Comparison of ENCODE assay signal across 8 cellular contexts in the genomic region with DNA sequence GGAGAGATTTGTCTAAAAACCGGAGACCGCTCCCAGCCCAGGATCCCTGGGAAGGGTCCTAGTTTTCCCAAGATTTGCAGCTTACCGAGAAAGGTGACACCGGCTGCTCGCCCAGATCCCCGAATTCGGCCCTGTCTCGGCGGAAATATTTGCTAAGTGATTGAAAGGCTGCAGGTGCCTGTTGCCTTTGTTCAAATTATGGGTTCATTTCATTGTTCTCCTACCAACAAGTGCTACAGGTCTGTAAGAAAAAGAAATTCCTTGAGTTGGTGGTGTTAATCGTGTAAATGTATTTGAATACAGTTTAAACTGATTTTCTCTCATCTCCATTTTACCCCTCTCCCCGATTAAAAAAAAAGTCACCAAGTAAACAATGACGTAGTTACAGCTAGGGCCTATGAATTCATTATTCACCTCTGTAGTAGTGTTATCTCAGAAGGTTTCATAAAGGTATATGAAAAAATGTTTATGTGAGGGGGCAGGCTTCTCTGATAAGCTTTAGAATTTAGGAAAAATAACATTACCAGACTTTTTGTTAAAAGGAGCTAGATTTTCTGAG. TPM values are rescaled to one million over a fixed set of nuclear protein-coding genes. Genes with fewer than 3 reads are reported as not detected.
DNase-seq lines count a peak whose midpoint lies in the region; ATAC-seq lines count a peak whose summit lies in the region.

No MANE protein-coding gene starts in this region.

- peak overlapping the region; percentile 86 for H3K27ac ChIP-seq in adipose tissue (ENCODE audit: low read depth, low read length)

- no peaks in the 10 kb centered on the region for H3K36me3 Mint-ChIP-seq in immature natural killer cell
- H3K36me3 Mint-ChIP-seq in stimulated activated effector memory CD8-positive, alpha-beta T cell treated with anti-CD3 and anti-CD28 coated beads, Interleukin-12 subunit alpha, Interleukin-12 subunit beta, amount 100 ng/mL, for 72 hours, result no peaks in the 10 kb centered on the region

- peak; percentile 42 for ATAC-seq in stimulated activated effector memory CD8-positive, alpha-beta T cell treated with anti-CD3 and anti-CD28 coated beads, Interleukin-12 subunit alpha, Interleukin-12 subunit beta, amount 100 ng/mL, for 72 hours
- no peak for ATAC-seq in HG03097 (IDR thresholded peaks at IDR 0.05; ENCODE audit: low FRiP score, unreplicated experiment)

- H3K4me1 Mint-ChIP-seq in immature natural killer cell, result peaks cover 34 to 40% of the 10 kb centered on the region in 2 donors
- H3K4me1 Mint-ChIP-seq in stimulated activated effector memory CD8-positive, alpha-beta T cell treated with anti-CD3 and anti-CD28 coated beads, Interleukin-12 subunit alpha, Interleukin-12 subunit beta, amount 100 ng/mL, for 72 hours, result peaks cover 31% of the 10 kb centered on the region

- no peaks in the 10 kb centered on the region for H3K9me3 Mint-ChIP-seq in immature natural killer cell
- no peaks in the 10 kb centered on the region for H3K9me3 Mint-ChIP-seq in stimulated activated effector memory CD8-positive, alpha-beta T cell treated with anti-CD3 and anti-CD28 coated beads, Interleukin-12 subunit alpha, Interleukin-12 subunit beta, amount 100 ng/mL, for 72 hours

- 1 to 3% (median 1%) methylated on average over 12 of the region's 12 CpGs for WGBS in adipose tissue, 3 donors

- peak overlapping the region; percentile 54 to 76 (median 68) for H3K27ac Mint-ChIP-seq in immature natural killer cell
- peak overlapping the region; percentile 91 for H3K27ac Mint-ChIP-seq in stimulated activated effector memory CD8-positive, alpha-beta T cell treated with anti-CD3 and anti-CD28 coated beads, Interleukin-12 subunit alpha, Interleukin-12 subunit beta, amount 100 ng/mL, for 72 hours

- H3K27me3 Mint-ChIP-seq in immature natural killer cell (ENCODE audit: low read depth in 3 of 3), result peaks cover 0 to 4% (median 0%) of the 10 kb centered on the region in 3 donors

- DNase-seq in NCI-H1436 (lab: John Stamatoyannopoulos, UW) (peak; percentile 46), NCI-H1436 treated with DMSO at 0.1 percent for 48 hours (lab: John Stamatoyannopoulos, UW) (no peak), NCI-H1417 treated with DMSO at 0.1 percent for 48 hours (lab: John Stamatoyannopoulos, UW) (peak; percentile 27), immature natural killer cell (peak in 1 of 3 donors; percentile 20), iPS-NIHi7 (ENCODE audit: extremely low spot score) (no peak)
- DNase-seq in stimulated activated effector memory CD8-positive, alpha-beta T cell treated with anti-CD3 and anti-CD28 coated beads, Interleukin-12 subunit alpha, Interleukin-12 subunit beta, amount 100 ng/mL, for 72 hours (ENCODE audit: low spot score in 2 of 2), result no peak

- peak overlapping the region; percentile 75 to 88 (median 85) for H3K4me3 Mint-ChIP-seq in immature natural killer cell
- peak overlapping the region; percentile 81 for H3K4me3 Mint-ChIP-seq in stimulated activated effector memory CD8-positive, alpha-beta T cell treated with anti-CD3 and anti-CD28 coated beads, Interleukin-12 subunit alpha, Interleukin-12 subunit beta, amount 100 ng/mL, for 72 hours

RNA-seq across cellular contexts. Expression of a gene that starts 1.0 kb away (rescaled TPM):
- polyA plus RNA-seq in adipose tissue, result 10 to 100 TPM in 2 of 3 donors, 1 to 10 TPM in 1; 5.2 to 15.0 (median 13.9) TPM
- polyA plus RNA-seq in immature natural killer cell, result 1 to 10 TPM; 4.1 to 8.2 (median 5.2) TPM

RNA-seq across cellular contexts. Expression of a gene that starts 56.4 kb away (rescaled TPM):
- polyA plus RNA-seq in adipose tissue, result 10 to 100 TPM; 14.7 to 39.5 (median 31.1) TPM
- 10 to 100 TPM; 13.4 to 37.4 (median 16.0) TPM for polyA plus RNA-seq in immature natural killer cell

Comparison
In these comparisons a context has a peak if more than half of its experiments do, and no peak if none do; other contexts are left out.
1. DNase-seq: peak in NCI-H1436 (single experiment) and NCI-H1417 treated with DMSO at 0.1 percent for 48 hours (single experiment); none in NCI-H1436 treated with DMSO at 0.1 percent for 48 hours (single experiment), stimulated activated effector memory CD8-positive, alpha-beta T cell treated with anti-CD3 and anti-CD28 coated beads, Interleukin-12 subunit alpha, Interleukin-12 subunit beta, amount 100 ng/mL, for 72 hours (0 of 2) and iPS-NIHi7 (single experiment).